ENCODE assay signal across 8 cellular contexts in the genomic region with DNA sequence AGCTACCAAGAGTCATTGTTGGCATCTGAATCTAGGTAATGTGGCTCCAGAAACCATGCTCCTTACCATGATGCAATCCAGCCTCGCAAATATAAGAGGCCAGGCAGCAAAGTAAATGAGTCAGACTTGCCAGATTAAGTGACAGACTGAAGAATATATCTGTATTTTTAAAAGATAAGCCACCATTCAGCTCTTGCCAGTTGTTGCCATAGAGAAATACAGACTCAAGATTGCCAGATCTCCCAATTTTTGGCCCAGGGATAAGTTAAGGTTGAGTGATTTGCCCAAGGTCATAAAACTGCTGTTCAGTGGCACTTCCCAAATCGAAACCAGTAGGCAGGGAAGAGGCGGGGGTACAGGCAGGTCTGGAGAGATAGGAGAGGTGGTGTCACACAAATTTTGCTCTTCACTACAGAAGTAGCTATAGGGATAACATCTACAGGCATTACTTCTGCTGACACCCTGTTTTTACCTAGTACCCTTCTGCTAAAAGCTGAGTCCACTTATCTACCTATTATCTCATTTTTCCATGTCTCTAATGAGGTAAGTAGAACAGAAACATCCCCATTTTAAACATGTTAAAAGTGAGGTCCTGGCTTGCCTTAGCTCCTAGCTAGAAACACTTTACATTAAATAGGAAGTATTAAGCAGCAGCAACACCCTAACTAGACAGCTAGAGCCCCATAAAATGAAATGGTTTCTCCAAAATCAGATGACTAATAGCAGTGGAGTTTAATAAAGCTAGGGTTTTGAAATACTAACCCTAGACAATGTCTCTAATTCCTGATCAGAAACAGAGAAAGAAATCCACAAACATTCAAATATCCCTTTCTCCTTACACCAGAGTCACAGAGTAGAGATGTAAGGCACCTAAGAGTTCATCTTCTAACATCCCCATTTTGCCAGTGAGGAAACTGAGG. TPM values are rescaled to one million over a fixed set of nuclear protein-coding genes. Genes with fewer than 3 reads are reported as not detected.
DNase-seq lines count a peak whose midpoint lies in the region; ATAC-seq and TF ChIP-seq lines count a peak whose summit lies in the region.

No MANE protein-coding gene starts in this region.

- H3K4me1 ChIP-seq in uterus: peaks cover 12 to 18% of the 10 kb centered on the region in 2 donors

- no peaks in the 10 kb centered on the region for H3K9me3 ChIP-seq in uterus

- no peak overlapping the region for H3K4me3 ChIP-seq in NB4 (ENCODE audit: low read depth, low read length)
- H3K4me3 ChIP-seq in cardiac fibroblast (replicated peaks in 1 of 2; ENCODE audit: low read depth in 2 of 2, low read length in 2 of 2): no peak overlapping the region
- no peak overlapping the region for H3K4me3 ChIP-seq in uterus

- intact Hi-C loops in uterus (cut with DNase I; ENCODE audit: low total_unique reads): no loop called here

- H3K27me3 ChIP-seq in uterus: no peaks in the 10 kb centered on the region

- peak overlapping the region; percentile 36 to 89 (median 72) for H3K27ac Mint-ChIP-seq in naive thymus-derived CD8-positive, alpha-beta T cell

- peak overlapping the region in 1 of 2 donors; percentile 22 for H3K27ac ChIP-seq in uterus

- peaks cover 0 to 15% (median 0%) of the 10 kb centered on the region in 3 donors for H3K36me3 Mint-ChIP-seq in naive thymus-derived CD8-positive, alpha-beta T cell

- H3K4me1 Mint-ChIP-seq in naive thymus-derived CD8-positive, alpha-beta T cell: peaks cover 28 to 85% (median 79%) of the 10 kb centered on the region in 4 donors

- no peaks in the 10 kb centered on the region for H3K27me3 Mint-ChIP-seq in naive thymus-derived CD8-positive, alpha-beta T cell

- peak; percentile 76 for DNase-seq in Daoy (ENCODE audit: low read depth)
- peak; percentile 70 for DNase-seq in NB4 (ENCODE audit: low read depth)
- DNase-seq in cardiac fibroblast (ENCODE audit: low read depth in 2 of 2): peak; percentile 79 to 82
- no peak for DNase-seq in naive thymus-derived CD8-positive, alpha-beta T cell
- DNase-seq in uterus: no peak
- DNase-seq in NCI-H146 (lab: John Stamatoyannopoulos, UW): no peak

- POLR2A ChIA-PET in naive thymus-derived CD8-positive, alpha-beta T cell (lab: Charles Lee): interaction anchor here (0.8 kb wide), 1 partner anchor 19 kb away, joined by 3 read pairs; a partner anchor contains a TSS

- no peaks in the 10 kb centered on the region for H3K36me3 ChIP-seq in uterus

- ATAC-seq in naive thymus-derived CD8-positive, alpha-beta T cell: no peak
- ATAC-seq in GM18867 (IDR thresholded peaks at IDR 0.05; ENCODE audit: unreplicated experiment): no peak
- no peak for ATAC-seq in GM19324 (IDR thresholded peaks at IDR 0.05; ENCODE audit: low FRiP score, unreplicated experiment)

- TF ChIP-seq POLR2A in NB4 (IDR thresholded peaks at IDR 0.05; ENCODE audit: extremely low read depth, insufficient read length) (no peak), uterus (IDR thresholded peaks at IDR 0.05) (no peak)

- H3K9me3 Mint-ChIP-seq in naive thymus-derived CD8-positive, alpha-beta T cell: no peaks in the 10 kb centered on the region

- TF ChIP-seq CTCF in NB4 (IDR thresholded peaks at IDR 0.05; ENCODE audit: low read depth, low read length) (no peak), cardiac fibroblast (IDR thresholded peaks at IDR 0.05; ENCODE audit: low read depth, low read length) (no peak), uterus (IDR thresholded peaks at IDR 0.05) (no peak)

- peak overlapping the region in 1 of 10 donors; percentile 16 for H3K4me3 Mint-ChIP-seq in naive thymus-derived CD8-positive, alpha-beta T cell

RNA-seq across cellular contexts. Expression of a gene that starts 19.5 kb away (rescaled TPM):
- total RNA-seq in Daoy (2014; rRNA removed; shearing (Covaris generic)): 7.8 and 9.7 TPM in 2 replicates
- total RNA-seq in naive thymus-derived CD8-positive, alpha-beta T cell: 10 to 100 TPM; 74.2 to 78.8 TPM
- 10 to 100 TPM; 73.1 to 87.2 (median 79.1) TPM for polyA plus RNA-seq in naive thymus-derived CD8-positive, alpha-beta T cell
- 10 to 100 TPM; 32.2 to 68.5 (median 60.0) TPM for total RNA-seq in uterus

RNA-seq across cellular contexts. Expression of a gene that starts 57.8 kb away (rescaled TPM):
- total RNA-seq in Daoy (2014; rRNA removed; shearing (Covaris generic)): 19.3 and 26.8 TPM in 2 replicates
- 10 to 100 TPM; 12.4 to 12.6 TPM for total RNA-seq in naive thymus-derived CD8-positive, alpha-beta T cell
- 10 to 100 TPM in 1 of 3 donors, 1 to 10 TPM in 2; 5.8 to 11.1 (median 8.2) TPM for polyA plus RNA-seq in naive thymus-derived CD8-positive, alpha-beta T cell
- total RNA-seq in uterus: 10 to 100 TPM in 3 of 4 donors, 1 to 10 TPM in 1; 4.6 to 52.1 (median 28.3) TPM

Comparison
In these comparisons a context has a peak if more than half of its experiments do, and no peak if none do; other contexts are left out.
1. DNase-seq: peak in Daoy (single experiment), NB4 (single experiment) and cardiac fibroblast (2 of 2); none in naive thymus-derived CD8-positive, alpha-beta T cell (0 of 10), uterus (0 of 2) and NCI-H146 (single experiment).